20 cellular contexts compared by ENCODE assay signal in the genomic region with DNA sequence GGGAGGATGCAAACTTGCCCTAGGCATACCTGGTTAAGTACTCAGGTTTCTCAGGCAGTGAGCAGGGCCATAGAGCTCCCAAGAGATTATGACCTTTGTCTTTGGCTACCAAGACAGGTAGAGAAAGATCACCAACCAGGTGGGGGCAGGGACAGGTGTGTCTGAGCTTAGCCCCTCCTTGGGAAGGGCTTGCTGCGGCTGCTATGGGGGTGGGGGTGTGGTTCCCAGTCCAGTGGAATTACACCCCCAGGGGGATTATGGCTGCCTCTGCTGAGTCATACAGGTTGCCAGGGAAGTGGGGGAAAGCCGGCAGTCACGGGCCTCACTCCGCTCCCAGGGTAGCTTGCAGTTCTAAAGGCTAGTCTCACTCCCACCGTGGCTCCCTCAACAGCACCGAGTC.
DNase-seq lines count a peak whose midpoint lies in the region; ATAC-seq and TF ChIP-seq lines count a peak whose summit lies in the region.
"Had no signal": no experiment of that assay in that cellular context is flagged by ENCODE, and none has a peak within 500 bp of the region (broad histone marks: within the 10 kb centered on the region; RNA-seq: fewer than 3 reads in every experiment).

No MANE protein-coding gene starts in this region.

- H3K9me2 ChIP-seq in GM23338 (ENCODE audit: insufficient read depth), result no peaks in the 10 kb centered on the region

- no peaks in the 10 kb centered on the region for H3K79me1 ChIP-seq in trophoblast cell (ENCODE audit: low read length)

- H3K36me3 Mint-ChIP-seq in GM23338 (ENCODE audit: low read depth), result no peaks in the 10 kb centered on the region
- H3K36me3 Mint-ChIP-seq in WTC11, result no peaks in the 10 kb centered on the region; the same call in 1 of the 2 replicates
- no peaks in the 10 kb centered on the region for H3K36me3 Mint-ChIP-seq in endodermal cell (ENCODE audit: low read depth)
- H3K36me3 Mint-ChIP-seq in activated naive CD8-positive, alpha-beta T cell treated with anti-CD3 and anti-CD28 coated beads, Interleukin-2, amount 50 U/mL, for 24 hours (ENCODE audit: low read depth), result no peaks in the 10 kb centered on the region
- H3K36me3 Mint-ChIP-seq: CD4-positive, CD25-positive, alpha-beta regulatory T cell; CD8-positive, alpha-beta memory T cell had no signal

- H3K4me3 ChIP-seq in GM23338, result no peak overlapping the region
- H3K4me3 ChIP-seq in endodermal cell (ENCODE audit: low read length), result no peak overlapping the region
- H3K4me3 ChIP-seq in trophoblast cell (ENCODE audit: low read depth, low read length), result no peak overlapping the region
- H3K4me3 ChIP-seq: GM12878 had no signal

- H2BK120ac ChIP-seq in trophoblast cell (ENCODE audit: insufficient read depth, low read length, poor library complexity), result no peak overlapping the region

- H3K9me3 ChIP-seq in endodermal cell (ENCODE audit: control insufficient read depth, low read length), result no peaks in the 10 kb centered on the region
- no peaks in the 10 kb centered on the region for H3K9me3 ChIP-seq in trophoblast cell (ENCODE audit: insufficient read depth, low read depth, low read length)
- H3K9me3 ChIP-seq: Caco-2 had no signal

- H4K12ac ChIP-seq in trophoblast cell (ENCODE audit: low read depth, low read length), result no peak overlapping the region

- H3K4ac ChIP-seq in trophoblast cell (ENCODE audit: low read depth, low read length), result no peak overlapping the region

- H3K27me3 ChIP-seq in GM23338 (ENCODE audit: insufficient read depth), result no peaks in the 10 kb centered on the region
- H3K27me3 ChIP-seq in endodermal cell (ENCODE audit: control insufficient read depth, insufficient read depth, low read length, poor library complexity, severe bottlenecking), result no peaks in the 10 kb centered on the region
- H3K27me3 ChIP-seq in trophoblast cell (ENCODE audit: insufficient read depth, low read length), result no peaks in the 10 kb centered on the region

- H3K27ac ChIP-seq in GM23338 (ENCODE audit: low read depth) (no peak overlapping the region), endodermal cell (ENCODE audit: low read depth, low read length) (no peak overlapping the region), trophoblast cell (ENCODE audit: low read depth, low read length) (no peak overlapping the region)
- H3K27ac ChIP-seq: HL-60 had no signal

- H3K4me1 Mint-ChIP-seq in GM23338 (no peaks in the 10 kb centered on the region), WTC11 (no peaks in the 10 kb centered on the region), endodermal cell (no peaks in the 10 kb centered on the region)
- H3K4me1 Mint-ChIP-seq in activated naive CD8-positive, alpha-beta T cell treated with anti-CD3 and anti-CD28 coated beads, Interleukin-2, amount 50 U/mL, for 24 hours, result no peaks in the 10 kb centered on the region
- H3K4me1 Mint-ChIP-seq: CD8-positive, alpha-beta memory T cell; H9 had no signal

- H2AK5ac ChIP-seq in trophoblast cell (ENCODE audit: low read length), result no peak overlapping the region

- H3K4me2 ChIP-seq in GM23338 (no peak overlapping the region), trophoblast cell (ENCODE audit: low read length) (no peak overlapping the region)

- H4K91ac ChIP-seq in trophoblast cell (ENCODE audit: low read depth, low read length), result no peak overlapping the region

- DNase-seq in GM23338 (ENCODE audit: low spot score) (no peak), WTC11 (ENCODE audit: low spot score) (no peak), endodermal cell (peak; percentile 49), trophoblast cell (peak; percentile 29 to 37), NCI-H1048 (lab: John Stamatoyannopoulos, UW) (no peak), OCI-M1 (lab: John Stamatoyannopoulos, UW) (no peak)
- DNase-seq in activated naive CD8-positive, alpha-beta T cell treated with anti-CD3 and anti-CD28 coated beads, Interleukin-2, amount 50 U/mL, for 24 hours, result no peak
- DNase-seq: ACHN; BE2C; C1 segment of cervical spinal cord; CD4-positive, CD25-positive, alpha-beta regulatory T cell; CD8-positive, alpha-beta memory T cell; DMS153; DMS79; GOT3; H9 had no signal

- no peak for ATAC-seq in GM23338
- 0 out of 2 replicates have a peak, but pooled peaks have one; percentile 26 for ATAC-seq in WTC11
- ATAC-seq in activated naive CD8-positive, alpha-beta T cell treated with anti-CD3 and anti-CD28 coated beads, Interleukin-2, amount 50 U/mL, for 24 hours, result no peak
- ATAC-seq in HG03457 (IDR thresholded peaks at IDR 0.05; ENCODE audit: unreplicated experiment), result no peak
- ATAC-seq: GM12878 had no signal

- no peaks in the 10 kb centered on the region for H3K4me1 ChIP-seq in GM23338 (ENCODE audit: insufficient read depth)
- H3K4me1 ChIP-seq in endodermal cell (ENCODE audit: control insufficient read depth, insufficient read depth, low read length), result no peaks in the 10 kb centered on the region
- peaks cover 0 to 3% of the 10 kb centered on the region in 2 experiments for H3K4me1 ChIP-seq in trophoblast cell (ENCODE audit: control insufficient read depth in 1 of 2, insufficient read depth in 2 of 2, low read length in 2 of 2)
- H3K4me1 ChIP-seq: BE2C, Caco-2 had no signal

- H3K9ac ChIP-seq in endodermal cell (ENCODE audit: extremely low read depth, low read length, poor library complexity, severe bottlenecking), result no peak overlapping the region
- H3K9ac ChIP-seq in trophoblast cell (ENCODE audit: low read length), result no peak overlapping the region

- H3K23ac ChIP-seq in trophoblast cell (ENCODE audit: low read length), result no peak overlapping the region

- H3K27ac Mint-ChIP-seq in GM23338, result no peak overlapping the region
- no peak overlapping the region for H3K27ac Mint-ChIP-seq in WTC11
- no peak overlapping the region for H3K27ac Mint-ChIP-seq in endodermal cell
- no peak overlapping the region for H3K27ac Mint-ChIP-seq in activated naive CD8-positive, alpha-beta T cell treated with anti-CD3 and anti-CD28 coated beads, Interleukin-2, amount 50 U/mL, for 24 hours
- H3K27ac Mint-ChIP-seq: CD4-positive, CD25-positive, alpha-beta regulatory T cell; CD8-positive, alpha-beta memory T cell; H9 had no signal

- H2BK5ac ChIP-seq in trophoblast cell (ENCODE audit: low read depth, low read length, poor library complexity), result no peak overlapping the region

- no peaks in the 10 kb centered on the region for H3K27me3 Mint-ChIP-seq in GM23338 (ENCODE audit: insufficient read depth, low read depth, poor library complexity)
- no peaks in the 10 kb centered on the region for H3K27me3 Mint-ChIP-seq in WTC11 (ENCODE audit: low read depth)
- H3K27me3 Mint-ChIP-seq in endodermal cell (ENCODE audit: insufficient read depth), result no peaks in the 10 kb centered on the region
- H3K27me3 Mint-ChIP-seq in activated naive CD8-positive, alpha-beta T cell treated with anti-CD3 and anti-CD28 coated beads, Interleukin-2, amount 50 U/mL, for 24 hours, result peaks cover 7% of the 10 kb centered on the region

- no peak overlapping the region for H3K4me3 Mint-ChIP-seq in GM23338
- no peak overlapping the region for H3K4me3 Mint-ChIP-seq in WTC11
- no peak overlapping the region for H3K4me3 Mint-ChIP-seq in endodermal cell
- H3K4me3 Mint-ChIP-seq in activated naive CD8-positive, alpha-beta T cell treated with anti-CD3 and anti-CD28 coated beads, Interleukin-2, amount 50 U/mL, for 24 hours, result no peak overlapping the region
- H3K4me3 Mint-ChIP-seq: CD4-positive, CD25-positive, alpha-beta regulatory T cell; H9 had no signal

- no peak overlapping the region for H2BK12ac ChIP-seq in trophoblast cell (ENCODE audit: low read length)

- H3K36me3 ChIP-seq in GM23338 (ENCODE audit: insufficient read depth) (no peaks in the 10 kb centered on the region), endodermal cell (ENCODE audit: control insufficient read depth, insufficient read depth, low read length) (no peaks in the 10 kb centered on the region), trophoblast cell (ENCODE audit: control insufficient read depth in 1 of 2, insufficient read depth in 2 of 2, low read length in 2 of 2) (no peaks in the 10 kb centered on the region)
- H3K36me3 ChIP-seq: BE2C had no signal

- peaks cover 4% of the 10 kb centered on the region; the same call in 2 of the 3 replicates for H3K9me3 Mint-ChIP-seq in GM23338
- H3K9me3 Mint-ChIP-seq in WTC11, result peaks cover 47% of the 10 kb centered on the region
- peaks cover 13% of the 10 kb centered on the region for H3K9me3 Mint-ChIP-seq in endodermal cell
- H3K9me3 Mint-ChIP-seq in activated naive CD8-positive, alpha-beta T cell treated with anti-CD3 and anti-CD28 coated beads, Interleukin-2, amount 50 U/mL, for 24 hours, result peaks cover 5% of the 10 kb centered on the region

- no peak overlapping the region for H3K14ac ChIP-seq in trophoblast cell (ENCODE audit: low read length)

- CTCF ChIA-PET in WTC11 (lab: Charles Lee), result interaction anchor here (1.3 kb wide), 1 partner anchor 137 kb away, joined by 8 read pairs; no protein-coding TSS in a partner anchor

- H4K20me1 ChIP-seq in GM23338 (replicated peaks; ENCODE audit: insufficient read depth), result no peaks in the 10 kb centered on the region

- H3K18ac ChIP-seq in trophoblast cell (ENCODE audit: low read length), result peak overlapping the region; percentile 45

- POLR2A ChIA-PET in WTC11 (lab: Charles Lee), result no interaction called here

- H2AFZ ChIP-seq in GM23338 (peak overlapping the region; percentile 53), trophoblast cell (ENCODE audit: insufficient read depth, low read length, poor library complexity) (no peak overlapping the region)

- no peak overlapping the region for H4K8ac ChIP-seq in trophoblast cell (ENCODE audit: low read depth, low read length)

- no peaks in the 10 kb centered on the region for H3F3A ChIP-seq in GM23338 (replicated peaks; ENCODE audit: low read depth)

- WGBS in endodermal cell (ENCODE audit: insufficient coverage in 1 of 2, insufficient read length in 1 of 2), 2 experiments, result 88 to 94% methylated on average over 3 to 6 of the region's 6 CpGs
- WGBS in trophoblast cell (ENCODE audit: extremely low coverage, insufficient coverage, insufficient read length), result no CpG with 5 or more reads among the region's 6 CpGs

- H3K79me2 ChIP-seq in GM23338 (replicated peaks; ENCODE audit: insufficient read depth), result no peaks in the 10 kb centered on the region
- no peaks in the 10 kb centered on the region for H3K79me2 ChIP-seq in trophoblast cell (ENCODE audit: control insufficient read depth, insufficient read depth, low read length, poor library complexity)

- no peak for TF ChIP-seq CTCF in GM23338 (conservative IDR thresholded peaks at IDR 0.05; ENCODE audit: low read depth in 2 of 2)
- no peak for TF ChIP-seq CTCF in WTC11 (IDR thresholded peaks at IDR 0.05)
- no peak for TF ChIP-seq CTCF in endodermal cell (conservative IDR thresholded peaks at IDR 0.05)

TF ChIP-seq in WTC11, 78 proteins besides CTCF, POLR2A, EP300 and RAD21 (continues in another document):
- TF ChIP-seq OVOL2 (CRISPR knock-in tag; IDR thresholded peaks at IDR 0.05; ENCODE audit: borderline replicate concordance) (no peak), JUN (CRISPR knock-in tag; IDR thresholded peaks at IDR 0.05) (no peak)
- TF ChIP-seq, protein P1, sequence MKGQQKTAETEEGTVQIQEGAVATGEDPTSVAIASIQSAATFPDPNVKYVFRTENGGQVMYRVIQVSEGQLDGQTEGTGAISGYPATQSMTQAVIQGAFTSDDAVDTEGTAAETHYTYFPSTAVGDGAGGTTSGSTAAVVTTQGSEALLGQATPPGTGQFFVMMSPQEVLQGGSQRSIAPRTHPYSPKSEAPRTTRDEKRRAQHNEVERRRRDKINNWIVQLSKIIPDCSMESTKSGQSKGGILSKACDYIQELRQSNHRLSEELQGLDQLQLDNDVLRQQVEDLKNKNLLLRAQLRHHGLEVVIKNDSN (CRISPR knock-in tag; IDR thresholded peaks at IDR 0.05), result no peak

Comparison
In these comparisons a context has a peak if more than half of its experiments do, and no peak if none do; other contexts are left out.
1. DNase-seq: peak in endodermal cell (single experiment) and trophoblast cell (2 of 2); none in GM23338 (single experiment), WTC11 (single experiment), activated naive CD8-positive, alpha-beta T cell treated with anti-CD3 and anti-CD28 coated beads, Interleukin-2, amount 50 U/mL, for 24 hours (single experiment), NCI-H1048 (single experiment) and OCI-M1 (single experiment).